Comparison of ENCODE assay signal across 9 cellular contexts in the genomic region with DNA sequence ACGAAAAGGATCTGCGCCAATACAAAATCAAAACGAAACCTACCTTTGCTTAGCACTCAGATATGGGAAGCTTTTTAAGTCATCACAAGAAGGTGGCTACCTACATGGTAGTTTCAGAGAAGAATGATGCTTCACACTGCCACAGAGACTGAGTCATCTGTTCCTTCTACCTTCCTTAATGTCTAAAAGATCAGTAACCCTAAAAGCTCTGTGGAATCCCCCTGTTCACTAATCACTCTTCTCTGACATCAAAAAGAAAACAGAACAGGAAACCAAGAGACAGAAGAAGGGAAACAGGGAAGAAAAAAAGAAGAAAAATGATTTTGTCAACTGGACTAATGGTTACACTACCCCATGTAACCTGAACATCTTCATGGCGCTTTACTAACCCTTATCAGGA.
DNase-seq lines count a peak whose midpoint lies in the region; ATAC-seq and TF ChIP-seq lines count a peak whose summit lies in the region.
"Had no signal": no experiment of that assay in that cellular context is flagged by ENCODE, and none has a peak within 500 bp of the region (broad histone marks: within the 10 kb centered on the region; RNA-seq: fewer than 3 reads in every experiment).

No MANE protein-coding gene starts in this region.

- H3K9me3 ChIP-seq in testis (no peaks in the 10 kb centered on the region), right lobe of liver (no peaks in the 10 kb centered on the region)

- H3K4me1 ChIP-seq in testis (peaks cover 5% of the 10 kb centered on the region), right lobe of liver (no peaks in the 10 kb centered on the region)

- intact Hi-C loops in testis (cut with DNase I; ENCODE audit: low total_unique reads) (no loop called here), right lobe of liver (cut with DNase I) (no loop called here)

- no peak overlapping the region for H3K4me3 ChIP-seq in GM12864 (ENCODE audit: low read depth, low read length)
- no peak overlapping the region for H3K4me3 ChIP-seq in testis
- H3K4me3 ChIP-seq in right lobe of liver = no peak overlapping the region

- peaks cover 3% of the 10 kb centered on the region for H3K9me3 Mint-ChIP-seq in activated CD4-positive, alpha-beta memory T cell treated with anti-CD3 and anti-CD28 coated beads, Interleukin-2, amount 10 ng/mL, durations not matched to agents 7 days and 5 days

- TF ChIP-seq CTCF in GM12864 (IDR thresholded peaks at IDR 0.05; ENCODE audit: low read depth, low read length, missing control alignments) (peak; percentile 42), testis (IDR thresholded peaks at IDR 0.05) (no peak), right lobe of liver (IDR thresholded peaks at IDR 0.05) (no peak)

- H3K36me3 ChIP-seq in testis (ENCODE audit: low read depth, missing control alignments) = no peaks in the 10 kb centered on the region
- no peaks in the 10 kb centered on the region for H3K36me3 ChIP-seq in right lobe of liver

- peak overlapping the region; percentile 1 for H3K4me3 Mint-ChIP-seq in activated CD4-positive, alpha-beta memory T cell treated with anti-CD3 and anti-CD28 coated beads, Interleukin-2, amount 10 ng/mL, durations not matched to agents 7 days and 5 days

- H3K27me3 ChIP-seq in testis = no peaks in the 10 kb centered on the region
- no peaks in the 10 kb centered on the region for H3K27me3 ChIP-seq in right lobe of liver

- H3K36me3 Mint-ChIP-seq in activated CD4-positive, alpha-beta memory T cell treated with anti-CD3 and anti-CD28 coated beads, Interleukin-2, amount 10 ng/mL, durations not matched to agents 7 days and 5 days (ENCODE audit: low read depth) = peaks cover 28% of the 10 kb centered on the region

- H3K27ac ChIP-seq in testis = no peak overlapping the region
- H3K27ac ChIP-seq in right lobe of liver = no peak overlapping the region

- H3K27me3 Mint-ChIP-seq in activated CD4-positive, alpha-beta memory T cell treated with anti-CD3 and anti-CD28 coated beads, Interleukin-2, amount 10 ng/mL, durations not matched to agents 7 days and 5 days = no peaks in the 10 kb centered on the region

- TF ChIP-seq POLR2A in testis (IDR thresholded peaks at IDR 0.05) = no peak
- no peak for TF ChIP-seq POLR2A in right lobe of liver (IDR thresholded peaks at IDR 0.05)

- POLR2A ChIA-PET in activated CD4-positive, alpha-beta memory T cell treated with anti-CD3 and anti-CD28 coated beads, Interleukin-2, amount 10 ng/mL, durations not matched to agents 7 days and 5 days (lab: Charles Lee) = no interaction called here

- WGBS in testis, 2 donors = 98 to 100% methylated on average over 4 of the region's 4 CpGs
- WGBS in right lobe of liver (ENCODE audit: insufficient coverage, low coverage, low lambda C conversion rate, missing lambda C conversion rate) = 90% methylated on average over 4 of the region's 4 CpGs

- H3K4me1 Mint-ChIP-seq in activated CD4-positive, alpha-beta memory T cell treated with anti-CD3 and anti-CD28 coated beads, Interleukin-2, amount 10 ng/mL, durations not matched to agents 7 days and 5 days = peaks cover 16% of the 10 kb centered on the region

- ATAC-seq in GM19043 (IDR thresholded peaks at IDR 0.05; ENCODE audit: low read depth, unreplicated experiment) (peak; percentile 98), HG02885 (IDR thresholded peaks at IDR 0.05; ENCODE audit: poor library complexity, unreplicated experiment) (peak; percentile 99), right lobe of liver (no peak)
- ATAC-seq: Panc1 had no signal

- peak overlapping the region; percentile 28 for H3K27ac Mint-ChIP-seq in activated CD4-positive, alpha-beta memory T cell treated with anti-CD3 and anti-CD28 coated beads, Interleukin-2, amount 10 ng/mL, durations not matched to agents 7 days and 5 days

- CTCF ChIA-PET in activated CD4-positive, alpha-beta memory T cell treated with anti-CD3 and anti-CD28 coated beads, Interleukin-2, amount 10 ng/mL, durations not matched to agents 7 days and 5 days (lab: Charles Lee) = no interaction called here

- peak; percentile 86 for DNase-seq in GM12864 (ENCODE audit: low read depth)
- DNase-seq in activated CD4-positive, alpha-beta memory T cell treated with anti-CD3 and anti-CD28 coated beads, Interleukin-2, amount 10 ng/mL, durations not matched to agents 7 days and 5 days = peak; percentile 20
- no peak for DNase-seq in testis
- DNase-seq in right lobe of liver = no peak
- no peak for DNase-seq in SW480 (ENCODE audit: low spot score)
- no peak for DNase-seq in RPMI8226

Comparison
In these comparisons a context has a peak if more than half of its experiments do, and no peak if none do; other contexts are left out.
1. DNase-seq: peak in GM12864 (single experiment) and activated CD4-positive, alpha-beta memory T cell treated with anti-CD3 and anti-CD28 coated beads, Interleukin-2, amount 10 ng/mL, durations not matched to agents 7 days and 5 days (single experiment); none in testis (single experiment), right lobe of liver (0 of 3), SW480 (single experiment) and RPMI8226 (single experiment).
2. ATAC-seq: peak in GM19043 (single experiment) and HG02885 (single experiment); none in right lobe of liver (0 of 4).